Comparison of ENCODE assay signal across 8 cellular contexts in genomic region chr3:129606522-129607390, GRCh38. TPM values are rescaled to one million over a fixed set of nuclear protein-coding genes. Genes with fewer than 3 reads are reported as not detected.
A peak's percentile ranks its signal among the peaks of the same experiment; 100 is the strongest.
DNase-seq lines count a peak whose midpoint lies in the region; ATAC-seq and TF ChIP-seq lines count a peak whose summit lies in the region.

A gene with protein sequence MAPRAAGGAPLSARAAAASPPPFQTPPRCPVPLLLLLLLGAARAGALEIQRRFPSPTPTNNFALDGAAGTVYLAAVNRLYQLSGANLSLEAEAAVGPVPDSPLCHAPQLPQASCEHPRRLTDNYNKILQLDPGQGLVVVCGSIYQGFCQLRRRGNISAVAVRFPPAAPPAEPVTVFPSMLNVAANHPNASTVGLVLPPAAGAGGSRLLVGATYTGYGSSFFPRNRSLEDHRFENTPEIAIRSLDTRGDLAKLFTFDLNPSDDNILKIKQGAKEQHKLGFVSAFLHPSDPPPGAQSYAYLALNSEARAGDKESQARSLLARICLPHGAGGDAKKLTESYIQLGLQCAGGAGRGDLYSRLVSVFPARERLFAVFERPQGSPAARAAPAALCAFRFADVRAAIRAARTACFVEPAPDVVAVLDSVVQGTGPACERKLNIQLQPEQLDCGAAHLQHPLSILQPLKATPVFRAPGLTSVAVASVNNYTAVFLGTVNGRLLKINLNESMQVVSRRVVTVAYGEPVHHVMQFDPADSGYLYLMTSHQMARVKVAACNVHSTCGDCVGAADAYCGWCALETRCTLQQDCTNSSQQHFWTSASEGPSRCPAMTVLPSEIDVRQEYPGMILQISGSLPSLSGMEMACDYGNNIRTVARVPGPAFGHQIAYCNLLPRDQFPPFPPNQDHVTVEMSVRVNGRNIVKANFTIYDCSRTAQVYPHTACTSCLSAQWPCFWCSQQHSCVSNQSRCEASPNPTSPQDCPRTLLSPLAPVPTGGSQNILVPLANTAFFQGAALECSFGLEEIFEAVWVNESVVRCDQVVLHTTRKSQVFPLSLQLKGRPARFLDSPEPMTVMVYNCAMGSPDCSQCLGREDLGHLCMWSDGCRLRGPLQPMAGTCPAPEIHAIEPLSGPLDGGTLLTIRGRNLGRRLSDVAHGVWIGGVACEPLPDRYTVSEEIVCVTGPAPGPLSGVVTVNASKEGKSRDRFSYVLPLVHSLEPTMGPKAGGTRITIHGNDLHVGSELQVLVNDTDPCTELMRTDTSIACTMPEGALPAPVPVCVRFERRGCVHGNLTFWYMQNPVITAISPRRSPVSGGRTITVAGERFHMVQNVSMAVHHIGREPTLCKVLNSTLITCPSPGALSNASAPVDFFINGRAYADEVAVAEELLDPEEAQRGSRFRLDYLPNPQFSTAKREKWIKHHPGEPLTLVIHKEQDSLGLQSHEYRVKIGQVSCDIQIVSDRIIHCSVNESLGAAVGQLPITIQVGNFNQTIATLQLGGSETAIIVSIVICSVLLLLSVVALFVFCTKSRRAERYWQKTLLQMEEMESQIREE (N-terminal part only) (minus strand): TSS chr3:129606676. CDS start chr3:129606639, 37 bp downstream.

- peak within 1 kb of the TSS; percentile 96 for H3K4me3 Mint-ChIP-seq in CD8-positive, alpha-beta T cell

- peaks cover 15% of the 10 kb centered on the region for H3K4me1 ChIP-seq in CD8-positive, alpha-beta T cell (ENCODE audit: insufficient read depth, low read length)
- peaks cover 52 to 65% of the 10 kb centered on the region in 2 experiments for H3K4me1 ChIP-seq in trophoblast cell (ENCODE audit: control insufficient read depth in 1 of 2, insufficient read depth in 2 of 2, low read length in 2 of 2)

- ATAC-seq in CD8-positive, alpha-beta T cell, result peak; percentile 66
- ATAC-seq in left ventricle myocardium superior, result peak; percentile 76
- no peak for ATAC-seq in GM19351 (IDR thresholded peaks at IDR 0.05; ENCODE audit: unreplicated experiment)
- ATAC-seq in GM18873 (IDR thresholded peaks at IDR 0.05; ENCODE audit: low FRiP score, unreplicated experiment), result no peak

- H2AK5ac ChIP-seq in trophoblast cell (ENCODE audit: low read length), result peak within 1 kb of the TSS; percentile 99

- intact Hi-C loops in CD8-positive, alpha-beta T cell (cut with DNase I, micrococcal nuclease), result loop anchor here (1.0 to 10.0 kb wide), 6 partner anchors 20 to 506 kb away; partner anchors contain the start of gene IFT122 (in 2 of the 2)
- intact Hi-C loops in left ventricle myocardium superior (cut with micrococcal nuclease), result no loop called here

- peak within 1 kb of the TSS; percentile 89 for H4K12ac ChIP-seq in trophoblast cell (ENCODE audit: low read depth, low read length)

- H3K27me3 ChIP-seq in CD8-positive, alpha-beta T cell (ENCODE audit: insufficient read depth, low read length), result peaks cover 5% of the 10 kb centered on the region
- no peaks in the 10 kb centered on the region for H3K27me3 ChIP-seq in trophoblast cell (ENCODE audit: insufficient read depth, low read length)

- peak within 1 kb of the TSS; percentile 97 for H3K14ac ChIP-seq in trophoblast cell (ENCODE audit: low read length)

- DNase-seq in CD8-positive, alpha-beta T cell, result peak in 5 of 7 experiments; percentile 22 to 66 (median 39)
- DNase-seq in HK-2 (ENCODE audit: unreplicated experiment) (peak; percentile 77), RPMI8226 (peak; percentile 77), astrocyte of the cerebellum (ENCODE audit: low read depth) (no peak), left ventricle myocardium superior (peak; percentile 90), trophoblast cell (peak in 1 of 2 donors; percentile 53)

- H3K27ac ChIP-seq in CD8-positive, alpha-beta T cell (ENCODE audit: low read depth, low read length), result no peak within 1 kb of the TSS
- H3K27ac ChIP-seq in trophoblast cell (ENCODE audit: low read depth, low read length), result peak within 1 kb of the TSS; percentile 97

- peak within 1 kb of the TSS; percentile 95 for H2BK5ac ChIP-seq in trophoblast cell (ENCODE audit: low read depth, low read length, poor library complexity)

- in situ Hi-C loops in astrocyte of the cerebellum (cut with HindIII; ENCODE audit: low sequenced_read_pairs), result no loop called here

- no peaks in the 10 kb centered on the region for H3K36me3 ChIP-seq in CD8-positive, alpha-beta T cell (ENCODE audit: insufficient read depth, low read length)
- peaks cover 0 to 1% of the 10 kb centered on the region in 2 experiments for H3K36me3 ChIP-seq in trophoblast cell (ENCODE audit: control insufficient read depth in 1 of 2, insufficient read depth in 2 of 2, low read length in 2 of 2)

- H3K79me2 ChIP-seq in trophoblast cell (ENCODE audit: control insufficient read depth, insufficient read depth, low read length, poor library complexity), result peaks cover 53% of the 10 kb centered on the region

- peak within 1 kb of the TSS; percentile 94 for H2BK12ac ChIP-seq in trophoblast cell (ENCODE audit: low read length)

- peaks cover 14% of the 10 kb centered on the region for H3K27me3 Mint-ChIP-seq in CD8-positive, alpha-beta T cell (ENCODE audit: low read depth)

- H3K79me1 ChIP-seq in trophoblast cell (ENCODE audit: low read length), result peaks cover 69% of the 10 kb centered on the region

- H3K27ac Mint-ChIP-seq in CD8-positive, alpha-beta T cell, result peak within 1 kb of the TSS; percentile 92

- peak within 1 kb of the TSS; percentile 93 for H2BK120ac ChIP-seq in trophoblast cell (ENCODE audit: insufficient read depth, low read length, poor library complexity)

- no CpG with 5 or more reads among the region's 115 CpGs for WGBS in trophoblast cell (ENCODE audit: extremely low coverage, insufficient coverage, insufficient read length)

- H2AFZ ChIP-seq in trophoblast cell (ENCODE audit: insufficient read depth, low read length, poor library complexity), result peak within 1 kb of the TSS; percentile 39

- peak within 1 kb of the TSS; percentile 93 for H4K8ac ChIP-seq in trophoblast cell (ENCODE audit: low read depth, low read length)

- no peaks in the 10 kb centered on the region for H3K9me3 Mint-ChIP-seq in CD8-positive, alpha-beta T cell

- H3K18ac ChIP-seq in trophoblast cell (ENCODE audit: low read length), result peak within 1 kb of the TSS; percentile 96

- peak within 1 kb of the TSS; percentile 49 for H3K4me3 ChIP-seq in CD8-positive, alpha-beta T cell (ENCODE audit: low read depth, low read length)
- H3K4me3 ChIP-seq in astrocyte of the cerebellum (ENCODE audit: low read depth, low read length), result peak within 1 kb of the TSS; percentile 50
- H3K4me3 ChIP-seq in trophoblast cell (ENCODE audit: low read depth, low read length), result peak within 1 kb of the TSS; percentile 96

- peaks cover 2% of the 10 kb centered on the region for H3K36me3 Mint-ChIP-seq in CD8-positive, alpha-beta T cell

- H3K9me3 ChIP-seq in CD8-positive, alpha-beta T cell (ENCODE audit: low read length), result no peaks in the 10 kb centered on the region
- H3K9me3 ChIP-seq in trophoblast cell (ENCODE audit: insufficient read depth, low read depth, low read length), result peaks cover 3% of the 10 kb centered on the region

- H3K4me1 Mint-ChIP-seq in CD8-positive, alpha-beta T cell (ENCODE audit: low read depth), result peaks cover 25% of the 10 kb centered on the region

- H3K9ac ChIP-seq in trophoblast cell (ENCODE audit: low read length), result peak within 1 kb of the TSS; percentile 94

- H3K4me2 ChIP-seq in trophoblast cell (ENCODE audit: low read length), result peak within 1 kb of the TSS; percentile 75

- H3K4ac ChIP-seq in trophoblast cell (ENCODE audit: low read depth, low read length), result peak within 1 kb of the TSS; percentile 93

- POLR2A ChIA-PET in CD8-positive, alpha-beta T cell (lab: Charles Lee), result interaction anchor here (0.7 to 3.7 kb wide), 4 partner anchors 13 to 291 kb away, joined by 3 to 43 read pairs (median 7); a partner anchor contains a TSS

- peak within 1 kb of the TSS; percentile 98 for H4K91ac ChIP-seq in trophoblast cell (ENCODE audit: low read depth, low read length)

- H3K23ac ChIP-seq in trophoblast cell (ENCODE audit: low read length), result no peak within 1 kb of the TSS

- TF ChIP-seq CTCF in CD8-positive, alpha-beta T cell (IDR thresholded peaks at IDR 0.05), result no peak
- TF ChIP-seq CTCF in astrocyte of the cerebellum (IDR thresholded peaks at IDR 0.05; ENCODE audit: low read depth, low read length, missing control alignments), result no peak

- CTCF ChIA-PET in CD8-positive, alpha-beta T cell (lab: Charles Lee), result interaction anchor here (1.1 to 2.0 kb wide), 7 partner anchors 10 to 116 kb away, joined by 3 to 10 read pairs (median 4); no protein-coding TSS in a partner anchor

RNA-seq across cellular contexts. Expression of the gene that starts here (rescaled TPM):
- total RNA-seq in CD8-positive, alpha-beta T cell, result 10 to 100 TPM; 84.7 to 96.8 TPM
- 56.6 TPM for total RNA-seq in left ventricle myocardium superior
- polyA plus RNA-seq in trophoblast cell (2013), result 282 and 293 TPM in 2 replicates

Comparison
In these comparisons a context has a peak if more than half of its experiments do, and no peak if none do; other contexts are left out.
1. ATAC-seq: peak in CD8-positive, alpha-beta T cell (single experiment) and left ventricle myocardium superior (single experiment); none in GM19351 (single experiment) and GM18873 (single experiment).
2. Peak in every context shown above with its lines, with median percentiles within 50 percentile points of each other: H3K4me3 ChIP-seq.